11 cellular contexts compared by ENCODE assay signal in genomic region chr12:69987453-69988102, GRCh38.
DNase-seq lines count a peak whose midpoint lies in the region; ATAC-seq, FAIRE-seq and TF ChIP-seq lines count a peak whose summit lies in the region.
"Had no signal": no experiment of that assay in that cellular context is flagged by ENCODE, and none has a peak within 500 bp of the region (broad histone marks: within the 10 kb centered on the region; RNA-seq: fewer than 3 reads in every experiment).

No MANE protein-coding gene starts in this region.

- no peak for ATAC-seq in HG02840 (IDR thresholded peaks at IDR 0.05; ENCODE audit: low FRiP score, unreplicated experiment)
- no peak for ATAC-seq in HG03457 (IDR thresholded peaks at IDR 0.05; ENCODE audit: unreplicated experiment)

- peak overlapping the region; percentile 65 for H2AFZ ChIP-seq in osteoblast (ENCODE audit: low read length)

- peak overlapping the region; percentile 41 for H3K4me3 ChIP-seq in osteoblast (ENCODE audit: insufficient read depth, low read length)

- DNase-seq in Caki2 (ENCODE audit: low read depth) (peak; percentile 87), RCC 7860 (ENCODE audit: low spot score) (peak; percentile 74), fibroblast of peridontal ligament (ENCODE audit: extremely low read depth) (peak; percentile 95), osteoblast (ENCODE audit: insufficient read length, low spot score, missing footprints) (peak; percentile 78), NCI-H1436 (lab: John Stamatoyannopoulos, UW) (no peak)
- DNase-seq in activated CD4-positive, CD25-positive, alpha-beta regulatory T cell (lab: John Stamatoyannopoulos, UW): no peak
- DNase-seq: hypothalamus; NCI-H2107; stimulated activated CD4-positive, alpha-beta T cell treated with anti-CD3 and anti-CD28 coated beads, Interleukin-4, amount 100 ng/mL, for 1 hour had no signal

- H4K20me1 ChIP-seq in osteoblast (ENCODE audit: insufficient read depth, low read length): no peaks in the 10 kb centered on the region

- H3K36me3 ChIP-seq in osteoblast (ENCODE audit: insufficient read depth, low read length): no peaks in the 10 kb centered on the region

- H3K4me1 ChIP-seq in osteoblast (ENCODE audit: insufficient read depth, low read length): peaks cover 26% of the 10 kb centered on the region

- no peaks in the 10 kb centered on the region for H3K27me3 ChIP-seq in osteoblast (ENCODE audit: insufficient read depth, low read length)

- H3K79me2 ChIP-seq in osteoblast (ENCODE audit: insufficient read depth, low read length): no peaks in the 10 kb centered on the region

- FAIRE-seq in RCC 7860 (lab: Jason Lieb, UNC): peak; percentile 72

- TF ChIP-seq CTCF in osteoblast (IDR thresholded peaks at IDR 0.05; ENCODE audit: extremely low read depth, low read depth, low read length): no peak

- H3K9me3 ChIP-seq in osteoblast (ENCODE audit: low read depth, low read length): no peaks in the 10 kb centered on the region

- peak overlapping the region; percentile 82 for H3K27ac ChIP-seq in osteoblast (ENCODE audit: low read depth, low read length)

- in situ Hi-C loops in Caki2 (cut with HindIII; ENCODE audit: low pct_unique_long_range_greater_than_20kb, low sequenced_read_pairs): no loop called here

- H3K4me2 ChIP-seq in osteoblast (ENCODE audit: insufficient read depth, low read length): peak overlapping the region; percentile 79

Comparison
In these comparisons a context has a peak if more than half of its experiments do, and no peak if none do; other contexts are left out.
1. DNase-seq: peak in Caki2 (single experiment), RCC 7860 (single experiment), fibroblast of peridontal ligament (single experiment) and osteoblast (single experiment); none in activated CD4-positive, CD25-positive, alpha-beta regulatory T cell (0 of 4) and NCI-H1436 (single experiment).